22 cellular contexts compared by ENCODE assay signal in the genomic region with DNA sequence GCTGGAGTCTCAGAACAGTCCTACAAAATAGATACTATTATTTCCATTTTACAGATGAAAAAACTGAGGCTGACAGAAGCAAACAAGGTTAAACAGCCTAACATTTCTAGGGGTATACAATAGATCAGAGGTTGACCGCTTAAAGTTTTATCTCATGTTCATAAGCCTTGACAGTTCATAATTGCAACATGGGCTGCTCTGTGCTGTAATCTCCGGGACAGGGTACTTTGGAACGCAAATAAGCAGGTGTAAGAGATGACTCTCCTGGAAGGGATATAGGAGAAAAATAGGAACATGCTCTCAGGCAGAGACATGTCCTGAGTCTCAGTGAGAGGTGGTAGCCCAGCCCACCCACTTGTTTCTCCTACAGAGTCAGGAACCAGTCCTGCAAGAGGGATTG.
"Had no signal": no experiment of that assay in that cellular context is flagged by ENCODE, and none has a peak within 500 bp of the region (broad histone marks: within the 10 kb centered on the region; RNA-seq: fewer than 3 reads in every experiment).

No MANE protein-coding gene starts in this region.

- ATAC-seq: foreskin keratinocyte, gastroesophageal sphincter, heart right ventricle, left cardiac atrium, lower lobe of right lung, mucosa of descending colon had no signal

- DNase-seq: dermis blood vessel endothelial cell; dorsolateral prefrontal cortex; effector CD4-positive, alpha-beta T cell; effector memory CD4-positive, alpha-beta T cell; foreskin keratinocyte; head of caudate nucleus; heart right ventricle; hippocampal formation; left cardiac atrium; left ventricle myocardium inferior; lower lobe of right lung; mesenchymal stem cell; mucosa of descending colon; naive B cell had no signal

- H3K4me1 ChIP-seq: esophagus muscularis mucosa, foreskin keratinocyte, gastroesophageal sphincter, heart right ventricle, left ventricle myocardium inferior, lower lobe of right lung had no signal

- H3K27me3 ChIP-seq: foreskin keratinocyte had no signal

- FAIRE-seq: colon, endothelial cell of umbilical vein, frontal cortex, islet of Langerhans, keratinocyte had no signal

- H3K36me3 ChIP-seq: esophagus muscularis mucosa, gastroesophageal sphincter, heart right ventricle, left ventricle myocardium inferior, lower lobe of right lung had no signal

- H3K27ac ChIP-seq: coronary artery, dorsolateral prefrontal cortex, esophagus muscularis mucosa, foreskin keratinocyte, gastroesophageal sphincter, heart right ventricle, left ventricle myocardium inferior, lower lobe of right lung had no signal

- H3K4me3 ChIP-seq: coronary artery, dorsolateral prefrontal cortex, esophagus muscularis mucosa, gastroesophageal sphincter, heart right ventricle, left ventricle myocardium inferior, lower lobe of right lung, mucosa of descending colon had no signal

- H3K9me3 ChIP-seq: esophagus muscularis mucosa, gastroesophageal sphincter, heart right ventricle, left ventricle myocardium inferior, lower lobe of right lung, mucosa of descending colon had no signal
